12 cellular contexts compared by ENCODE assay signal in genomic region chr6:16854986-16855385, GRCh38.
A peak's percentile ranks its signal among the peaks of the same experiment; 100 is the strongest.
DNase-seq lines count a peak whose midpoint lies in the region; ATAC-seq and TF ChIP-seq lines count a peak whose summit lies in the region.
"Had no signal": no experiment of that assay in that cellular context is flagged by ENCODE, and none has a peak within 500 bp of the region (broad histone marks: within the 10 kb centered on the region; RNA-seq: fewer than 3 reads in every experiment).

No MANE protein-coding gene starts in this region.

- TF ChIP-seq RAD21 in SK-N-SH (IDR thresholded peaks at IDR 0.05; ENCODE audit: low read length): no peak

- no peak overlapping the region for H2BK120ac ChIP-seq in mesenchymal stem cell (ENCODE audit: low read depth, low read length)

- H3F3A ChIP-seq in SK-N-SH (replicated peaks; ENCODE audit: insufficient read depth): peaks cover 2% of the 10 kb centered on the region

- no peak overlapping the region for H2BK5ac ChIP-seq in mesenchymal stem cell (ENCODE audit: low read depth, low read length, poor library complexity, severe bottlenecking)

- no peaks in the 10 kb centered on the region for H3K79me2 ChIP-seq in SK-N-SH (ENCODE audit: insufficient read depth)

- no peaks in the 10 kb centered on the region for H3K27me3 ChIP-seq in mesenchymal stem cell (ENCODE audit: control insufficient read depth in 1 of 2, insufficient read depth in 1 of 2, low read length in 2 of 2)
- no peaks in the 10 kb centered on the region for H3K27me3 ChIP-seq in Peyer's patch
- H3K27me3 ChIP-seq in SK-N-SH (ENCODE audit: insufficient read depth): no peaks in the 10 kb centered on the region

- H4K8ac ChIP-seq in mesenchymal stem cell (ENCODE audit: low read length): no peak overlapping the region

- whole genome bisulfite sequencing in mesenchymal stem cell: 91% methylated on average over 2 of the region's 2 CpGs
- WGBS in SK-N-SH (ENCODE audit: low lambda C conversion rate): 67% methylated on average over 2 of the region's 2 CpGs

- ATAC-seq in GM19035 (IDR thresholded peaks at IDR 0.05; ENCODE audit: unreplicated experiment) (peak; percentile 80), GM21786 (IDR thresholded peaks at IDR 0.05; ENCODE audit: unreplicated experiment) (peak; percentile 91), HG03175 (IDR thresholded peaks at IDR 0.05; ENCODE audit: unreplicated experiment) (peak; percentile 83), left cardiac atrium (no peak)

- no peaks in the 10 kb centered on the region for H3K36me3 ChIP-seq in mesenchymal stem cell (ENCODE audit: control insufficient read depth in 1 of 2, insufficient read depth in 2 of 2, low read depth in 1 of 2, low read length in 2 of 2)
- no peaks in the 10 kb centered on the region for H3K36me3 ChIP-seq in Peyer's patch
- H3K36me3 ChIP-seq in SK-N-SH (replicated peaks in 1 of 2; ENCODE audit: control insufficient read depth in 1 of 2, insufficient read depth in 2 of 2, low read length in 1 of 2): no peaks in the 10 kb centered on the region
- H3K36me3 ChIP-seq: neutrophil had no signal

- H4K91ac ChIP-seq in mesenchymal stem cell (ENCODE audit: low read length): no peak overlapping the region

- H3K23ac ChIP-seq in mesenchymal stem cell (ENCODE audit: low read length in 2 of 2): no peak overlapping the region

- H3K4me2 ChIP-seq in mesenchymal stem cell (ENCODE audit: low read length, poor library complexity, severe bottlenecking) (no peak overlapping the region), SK-N-SH (no peak overlapping the region)

- H3K9me3 ChIP-seq in mesenchymal stem cell (ENCODE audit: control insufficient read depth, low read length) (no peaks in the 10 kb centered on the region), Peyer's patch (no peaks in the 10 kb centered on the region), SK-N-SH (no peaks in the 10 kb centered on the region)
- H3K9me3 ChIP-seq: neutrophil had no signal

- H3K27ac ChIP-seq in mesenchymal stem cell (ENCODE audit: low read length, poor library complexity, severe bottlenecking): no peak overlapping the region
- no peak overlapping the region for H3K27ac ChIP-seq in Peyer's patch
- H3K27ac ChIP-seq in SK-N-SH (ENCODE audit: low read depth in 2 of 2, low read length in 1 of 2): no peak overlapping the region
- H3K27ac ChIP-seq: HL-60, neutrophil had no signal

- no peak overlapping the region for H3K9ac ChIP-seq in mesenchymal stem cell (ENCODE audit: low read length)
- no peak overlapping the region for H3K9ac ChIP-seq in SK-N-SH

- H4K20me1 ChIP-seq in SK-N-SH (ENCODE audit: insufficient read depth): no peaks in the 10 kb centered on the region

- CTCF ChIA-PET in SK-N-SH (lab: Yijun Ruan, JAX): no interaction called here

- no peak overlapping the region for H2AFZ ChIP-seq in mesenchymal stem cell (ENCODE audit: low read depth, low read length)
- no peak overlapping the region for H2AFZ ChIP-seq in SK-N-SH (ENCODE audit: low read depth)

- H3K4ac ChIP-seq in mesenchymal stem cell (ENCODE audit: low read depth in 1 of 2, low read length in 2 of 2): no peak overlapping the region

- no peak overlapping the region for H2BK12ac ChIP-seq in mesenchymal stem cell (ENCODE audit: low read length in 2 of 2)

- H3K4me3 ChIP-seq in mesenchymal stem cell (ENCODE audit: insufficient read depth in 1 of 2, low read depth in 1 of 2, low read length in 2 of 2): no peak overlapping the region
- no peak overlapping the region for H3K4me3 ChIP-seq in Peyer's patch
- H3K4me3 ChIP-seq in SK-N-SH (ENCODE audit: low read depth in 2 of 2, low read length in 1 of 2): no peak overlapping the region

- H3K14ac ChIP-seq in mesenchymal stem cell (ENCODE audit: low read length in 2 of 2): no peak overlapping the region

- TF ChIP-seq CTCF in Peyer's patch (IDR thresholded peaks at IDR 0.05) (no peak), SK-N-SH (IDR thresholded peaks at IDR 0.05) (no peak)

- TF ChIP-seq POLR2A in Peyer's patch (IDR thresholded peaks at IDR 0.05): no peak

- no peak overlapping the region for H2AK5ac ChIP-seq in mesenchymal stem cell (ENCODE audit: low read length, severe bottlenecking)

- H2BK15ac ChIP-seq in mesenchymal stem cell (ENCODE audit: low read depth, poor library complexity, severe bottlenecking): no peak overlapping the region

- no peaks in the 10 kb centered on the region for H3K79me1 ChIP-seq in mesenchymal stem cell (replicated peaks; ENCODE audit: low read length, poor library complexity, severe bottlenecking)

- POLR2A ChIA-PET in SK-N-SH (lab: Yijun Ruan, JAX): no interaction called here

- intact Hi-C loops in left cardiac atrium (cut with DNase I): no loop called here

- no peak for TF ChIP-seq EP300 in SK-N-SH (IDR thresholded peaks at IDR 0.05; ENCODE audit: borderline replicate concordance in 1 of 2, low read depth in 1 of 2, low read length in 1 of 2)

- H3K9me2 ChIP-seq in SK-N-SH: no peaks in the 10 kb centered on the region

- peaks cover under 1% of the 10 kb centered on the region for H3K4me1 ChIP-seq in mesenchymal stem cell (ENCODE audit: control insufficient read depth, insufficient read depth, low read depth, low read length)
- H3K4me1 ChIP-seq in Peyer's patch: no peaks in the 10 kb centered on the region
- H3K4me1 ChIP-seq in SK-N-SH (ENCODE audit: control insufficient read depth in 1 of 2, insufficient read depth in 2 of 2, low read depth in 1 of 2, low read length in 1 of 2): peaks cover 0 to 19% of the 10 kb centered on the region in 2 experiments; a peak in 3 of 4 replicates

- H3K18ac ChIP-seq in mesenchymal stem cell (ENCODE audit: low read depth in 1 of 2, low read length in 2 of 2): no peak overlapping the region

- DNase-seq in mesenchymal stem cell (peak; percentile 27), Peyer's patch (no peak), SK-N-SH (no peak), left cardiac atrium (no peak), mesenteric fat pad (ENCODE audit: low spot score) (no peak)
- DNase-seq: NCI-H2107, SHP77 treated with DMSO at 0.1 percent for 48 hours had no signal

TF ChIP-seq in SK-N-SH, 30 proteins besides CTCF, POLR2A, EP300 and RAD21:
- TF ChIP-seq TAF1 (IDR thresholded peaks at IDR 0.05; ENCODE audit: borderline replicate concordance, low read depth, low read length): no peak
- TF ChIP-seq EZH2phosphoT487 (IDR thresholded peaks at IDR 0.05; ENCODE audit: borderline replicate concordance, low read depth): no peak
- no peak for TF ChIP-seq SIN3A (IDR thresholded peaks at IDR 0.05; ENCODE audit: borderline replicate concordance, low read depth, low read length)
- TF ChIP-seq ZBTB33 (IDR thresholded peaks at IDR 0.05; ENCODE audit: borderline replicate concordance, low read depth): no peak
- no peak for TF ChIP-seq MAX (IDR thresholded peaks at IDR 0.05; ENCODE audit: low read depth)
- TF ChIP-seq IRF3 (IDR thresholded peaks at IDR 0.05; ENCODE audit: low read depth, low read length): no peak
- no peak for TF ChIP-seq JUND (IDR thresholded peaks at IDR 0.05)
- TF ChIP-seq FOXM1 (IDR thresholded peaks at IDR 0.05; ENCODE audit: low read depth): no peak
- TF ChIP-seq PBX3 (IDR thresholded peaks at IDR 0.05): no peak
- no peak for TF ChIP-seq RXRA (IDR thresholded peaks at IDR 0.05; ENCODE audit: borderline replicate concordance, low read depth)
- TF ChIP-seq MXI1 (IDR thresholded peaks at IDR 0.05; ENCODE audit: low read depth, low read length): no peak
- no peak for TF ChIP-seq CHD2 (IDR thresholded peaks at IDR 0.05; ENCODE audit: low read length, partially characterized antibody)
- no peak for TF ChIP-seq POLR2AphosphoS5 (IDR thresholded peaks at IDR 0.05; ENCODE audit: low read depth, low read length)
- TF ChIP-seq NRF1 (IDR thresholded peaks at IDR 0.05; ENCODE audit: low read depth, low read length): no peak
- no peak for TF ChIP-seq YY1 (IDR thresholded peaks at IDR 0.05; ENCODE audit: low read depth)
- TF ChIP-seq ELF1 (IDR thresholded peaks at IDR 0.05): no peak
- TF ChIP-seq TEAD4 (IDR thresholded peaks at IDR 0.05; ENCODE audit: borderline replicate concordance, insufficient read depth): no peak
- TF ChIP-seq FOXJ3 (CRISPR knock-in tag; IDR thresholded peaks at IDR 0.05): no peak

Comparison
In these comparisons a context has a peak if more than half of its experiments do, and no peak if none do; other contexts are left out.
1. ATAC-seq: peak in GM19035 (single experiment), GM21786 (single experiment) and HG03175 (single experiment); none in left cardiac atrium (0 of 2).